8 cellular contexts compared by ENCODE assay signal in the genomic region with DNA sequence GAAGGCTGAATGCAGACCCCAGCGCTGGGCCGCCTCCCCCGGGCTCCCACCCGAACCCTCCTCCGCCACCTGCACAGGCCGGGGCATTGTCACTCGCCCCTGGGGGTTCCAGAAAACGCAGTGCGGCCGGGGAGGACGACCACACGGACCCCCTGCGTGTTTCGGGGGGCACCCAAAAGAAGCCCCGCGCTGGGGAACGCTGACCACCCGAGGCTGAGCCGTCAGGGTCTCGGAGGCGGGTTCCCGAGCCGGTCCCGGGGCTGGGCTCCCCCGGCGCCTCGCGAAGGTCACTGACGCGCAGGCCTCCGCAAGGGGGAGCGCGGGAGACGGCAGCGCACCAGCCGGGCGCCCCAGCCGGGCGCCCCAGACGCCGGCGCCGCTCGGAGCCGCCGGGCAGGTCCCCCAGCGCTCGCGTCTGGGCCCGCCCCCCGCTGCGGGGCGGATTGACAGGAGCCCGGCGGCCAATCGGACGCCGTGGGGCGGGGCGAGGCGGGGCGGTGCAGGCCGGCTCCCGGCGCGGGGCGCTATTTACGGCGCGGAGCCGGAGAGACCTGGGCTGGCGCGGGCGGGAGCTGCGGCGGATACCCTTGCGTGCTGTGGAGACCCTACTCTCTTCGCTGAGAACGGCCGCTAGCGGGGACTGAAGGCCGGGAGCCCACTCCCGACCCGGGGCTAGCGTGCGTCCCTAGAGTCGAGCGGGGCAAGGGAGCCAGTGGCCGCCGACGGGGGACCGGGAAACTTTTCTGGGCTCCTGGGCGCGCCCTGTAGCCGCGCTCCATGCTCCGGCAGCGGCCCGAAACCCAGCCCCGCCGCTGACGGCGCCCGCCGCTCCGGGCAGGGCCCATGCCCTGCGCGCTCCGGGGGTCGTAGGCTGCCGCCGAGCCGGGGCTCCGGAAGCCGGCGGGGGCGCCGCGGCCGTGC. TPM values are rescaled to one million over a fixed set of nuclear protein-coding genes. Genes with fewer than 3 reads are reported as not detected.
DNase-seq lines count a peak whose midpoint lies in the region; ATAC-seq and TF ChIP-seq lines count a peak whose summit lies in the region.

A gene with protein sequence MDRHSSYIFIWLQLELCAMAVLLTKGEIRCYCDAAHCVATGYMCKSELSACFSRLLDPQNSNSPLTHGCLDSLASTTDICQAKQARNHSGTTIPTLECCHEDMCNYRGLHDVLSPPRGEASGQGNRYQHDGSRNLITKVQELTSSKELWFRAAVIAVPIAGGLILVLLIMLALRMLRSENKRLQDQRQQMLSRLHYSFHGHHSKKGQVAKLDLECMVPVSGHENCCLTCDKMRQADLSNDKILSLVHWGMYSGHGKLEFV (plus strand): TSS at position 554 of the 921 bp plus-strand sequence. CDS start 377 bp downstream, outside the sequence.

- TF ChIP-seq CTCF in AG09319 (IDR thresholded peaks at IDR 0.05; ENCODE audit: low read depth, low read length) (peak; percentile 38), choroid plexus epithelial cell (conservative IDR thresholded peaks at IDR 0.05; ENCODE audit: low read depth, low read length) (peak; percentile 45)

- ATAC-seq in GM18907 (IDR thresholded peaks at IDR 0.05; ENCODE audit: unreplicated experiment) (peak; percentile 97), HG03108 (IDR thresholded peaks at IDR 0.05; ENCODE audit: unreplicated experiment) (peak; percentile 99), left colon (peak; percentile 96)

- intact Hi-C loops in left colon (cut with DNase I, micrococcal nuclease): loop anchor here in 1 of 2 donors (10.0 kb wide), 1 partner anchor 458 kb away; no protein-coding TSS in a partner anchor

- H3K4me3 ChIP-seq in choroid plexus epithelial cell (ENCODE audit: low read depth, low read length): peak within 1 kb of the TSS; percentile 84

- DNase-seq in AG09319 (ENCODE audit: extremely low read depth, low read depth) (peak; percentile 62), NCI-H2227 treated with DMSO at 0.1 percent for 48 hours (lab: John Stamatoyannopoulos, UW) (peak; percentile 34), choroid plexus epithelial cell (ENCODE audit: low read depth) (peak; percentile 96), left colon (peak; percentile 82 to 93)
- peak; percentile 82 to 83 for DNase-seq in activated CD4-positive, alpha-beta T cell treated with anti-CD3 and anti-CD28 coated beads for 24 hours (ENCODE audit: low read depth in 2 of 2)
- peak; percentile 67 to 84 for DNase-seq in stimulated activated CD4-positive, alpha-beta T cell treated with anti-CD3 and anti-CD28 coated beads, Interleukin-1b, Interleukin-23, amount 100 ng/mL, for 1 hour (ENCODE audit: low read depth in 2 of 2)

RNA-seq across cellular contexts. Expression of the gene that starts here (rescaled TPM):
- total RNA-seq in left colon: 10 to 100 TPM in 1 of 2 donors, under 1 TPM in 1; 0.85 to 12.7 TPM

Comparison
In these comparisons a context has a peak if more than half of its experiments do, and no peak if none do; other contexts are left out.
1. Peak in every context shown above with its lines: DNase-seq, ATAC-seq and H3K4me3 ChIP-seq.
2. DNase-seq: peak in every context shown above with its lines; median percentile 96 in choroid plexus epithelial cell; 88 in left colon; 82 in activated CD4-positive, alpha-beta T cell treated with anti-CD3 and anti-CD28 coated beads for 24 hours; 76 in stimulated activated CD4-positive, alpha-beta T cell treated with anti-CD3 and anti-CD28 coated beads, Interleukin-1b, Interleukin-23, amount 100 ng/mL, for 1 hour; 62 in AG09319; 34 in NCI-H2227 treated with DMSO at 0.1 percent for 48 hours.